13 cellular contexts compared by ENCODE assay signal in the genomic region with DNA sequence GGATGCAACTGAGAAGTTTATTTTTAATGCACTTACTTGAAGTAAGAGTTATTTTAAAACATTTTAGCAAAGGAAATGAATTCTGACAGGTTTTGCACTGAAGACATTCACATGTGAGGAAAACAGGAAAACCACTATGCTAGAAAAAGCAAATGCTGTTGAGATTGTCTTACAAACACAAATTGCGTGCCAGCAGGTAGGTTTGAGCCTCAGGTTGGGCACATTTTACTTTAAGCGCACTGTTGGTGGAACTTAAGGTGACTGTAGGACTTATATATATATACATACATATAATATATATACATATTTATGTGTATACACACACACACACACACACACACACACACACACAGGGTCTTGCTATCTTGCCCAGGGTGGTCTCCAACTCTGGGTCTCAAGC. TPM values are rescaled to one million over a fixed set of nuclear protein-coding genes. Genes with fewer than 3 reads are reported as not detected.
A peak's percentile ranks its signal among the peaks of the same experiment; 100 is the strongest.
DNase-seq lines count a peak whose midpoint lies in the region; ATAC-seq lines count a peak whose summit lies in the region.
"Not testable (repeated sequence)": the region's sequence is repeated elsewhere in the genome, so short reads cannot be mapped to it uniquely, and the experiment has no call there.
"Had no signal": no experiment of that assay in that cellular context is flagged by ENCODE, and none has a peak within 500 bp of the region (broad histone marks: within the 10 kb centered on the region; RNA-seq: fewer than 3 reads in every experiment).

No MANE protein-coding gene starts in this region.

- H3K4me3 ChIP-seq in CD4-positive, CD25-positive, alpha-beta regulatory T cell (ENCODE audit: low read depth, low read length) = peak overlapping the region; percentile 37
- not testable (repeated sequence) for H3K4me3 ChIP-seq in naive thymus-derived CD4-positive, alpha-beta T cell (ENCODE audit: low read length)

- not testable (repeated sequence) for H3K9me3 ChIP-seq in CD4-positive, CD25-positive, alpha-beta regulatory T cell (ENCODE audit: control insufficient read depth in 2 of 2, low read length in 2 of 2); naive thymus-derived CD4-positive, alpha-beta T cell (ENCODE audit: control insufficient read depth in 2 of 3, low read length in 3 of 3)

- peaks cover 10% of the 10 kb centered on the region for H3K27me3 Mint-ChIP-seq in CD4-positive, CD25-positive, alpha-beta regulatory T cell
- not testable (repeated sequence) for H3K27me3 Mint-ChIP-seq in activated CD4-positive, alpha-beta T cell treated with anti-CD3 and anti-CD28 coated beads, Interleukin-2, amount 10 ng/mL, durations not matched to agents 24 days and 14 days; activated CD4-positive, alpha-beta memory T cell treated with anti-CD3 and anti-CD28 coated beads for 36 hours; activated CD8-positive, alpha-beta memory T cell treated with anti-CD3 and anti-CD28 coated beads, Interleukin-2, amount 10 ng/mL, durations not matched to agents 7 days and 5 days; activated naive CD4-positive, alpha-beta T cell treated with anti-CD3 and anti-CD28 coated beads, Interleukin-2, amount 10 ng/mL, durations not matched to agents 7 days and 5 days; naive thymus-derived CD4-positive, alpha-beta T cell

- intact Hi-C loops in activated CD4-positive, alpha-beta T cell treated with anti-CD3 and anti-CD28 coated beads, Interleukin-2, amount 10 ng/mL, durations not matched to agents 24 days and 14 days (cut with micrococcal nuclease) = loop anchor here (10.0 kb wide), 1 partner anchor 152 kb away; no protein-coding TSS in a partner anchor
- intact Hi-C loops in activated CD4-positive, alpha-beta memory T cell treated with anti-CD3 and anti-CD28 coated beads for 36 hours (cut with micrococcal nuclease) = loop anchor here (10.0 kb wide), 1 partner anchor 152 kb away; no protein-coding TSS in a partner anchor
- intact Hi-C loops in naive thymus-derived CD4-positive, alpha-beta T cell (cut with micrococcal nuclease) = loop anchor here (10.0 kb wide), 1 partner anchor 152 kb away; no protein-coding TSS in a partner anchor

- not testable (repeated sequence) for H3K36me3 ChIP-seq in CD4-positive, CD25-positive, alpha-beta regulatory T cell (ENCODE audit: control insufficient read depth, insufficient read depth, low read length); naive thymus-derived CD4-positive, alpha-beta T cell (ENCODE audit: control insufficient read depth in 2 of 3, insufficient read depth in 3 of 3, low read length in 3 of 3)

- H3K36me3 Mint-ChIP-seq in CD4-positive, CD25-positive, alpha-beta regulatory T cell; activated CD4-positive, alpha-beta T cell treated with anti-CD3 and anti-CD28 coated beads, Interleukin-2, amount 10 ng/mL, durations not matched to agents 24 days and 14 days (ENCODE audit: low read depth); activated CD4-positive, alpha-beta memory T cell treated with anti-CD3 and anti-CD28 coated beads for 36 hours; activated CD8-positive, alpha-beta memory T cell treated with anti-CD3 and anti-CD28 coated beads, Interleukin-2, amount 10 ng/mL, durations not matched to agents 7 days and 5 days; activated naive CD4-positive, alpha-beta T cell treated with anti-CD3 and anti-CD28 coated beads, Interleukin-2, amount 10 ng/mL, durations not matched to agents 7 days and 5 days; naive thymus-derived CD4-positive, alpha-beta T cell: not testable (repeated sequence)

- not testable (repeated sequence) for H3K27me3 ChIP-seq in CD4-positive, CD25-positive, alpha-beta regulatory T cell (ENCODE audit: control insufficient read depth, insufficient read depth, low read length); naive thymus-derived CD4-positive, alpha-beta T cell (ENCODE audit: control insufficient read depth in 2 of 2, insufficient read depth in 2 of 2, low read length in 2 of 2)

- not testable (repeated sequence) for H3K4me1 Mint-ChIP-seq in CD4-positive, CD25-positive, alpha-beta regulatory T cell; activated CD4-positive, alpha-beta memory T cell treated with anti-CD3 and anti-CD28 coated beads for 36 hours (ENCODE audit: low read depth); activated CD8-positive, alpha-beta memory T cell treated with anti-CD3 and anti-CD28 coated beads, Interleukin-2, amount 10 ng/mL, durations not matched to agents 7 days and 5 days; activated naive CD4-positive, alpha-beta T cell treated with anti-CD3 and anti-CD28 coated beads, Interleukin-2, amount 10 ng/mL, durations not matched to agents 7 days and 5 days
- H3K4me1 Mint-ChIP-seq in activated CD4-positive, alpha-beta T cell treated with anti-CD3 and anti-CD28 coated beads, Interleukin-2, amount 10 ng/mL, durations not matched to agents 24 days and 14 days = peaks cover 16% of the 10 kb centered on the region
- peaks cover 0 to 16% (median 0%) of the 10 kb centered on the region in 7 donors for H3K4me1 Mint-ChIP-seq in naive thymus-derived CD4-positive, alpha-beta T cell

- CTCF ChIA-PET in activated CD4-positive, alpha-beta memory T cell treated with anti-CD3 and anti-CD28 coated beads for 36 hours (lab: Charles Lee); activated CD8-positive, alpha-beta memory T cell treated with anti-CD3 and anti-CD28 coated beads, Interleukin-2, amount 10 ng/mL, durations not matched to agents 7 days and 5 days (lab: Charles Lee); activated naive CD4-positive, alpha-beta T cell treated with anti-CD3 and anti-CD28 coated beads, Interleukin-2, amount 10 ng/mL, durations not matched to agents 7 days and 5 days (lab: Charles Lee); naive thymus-derived CD4-positive, alpha-beta T cell (lab: Charles Lee): not testable (repeated sequence)

- peak in 2 of 3 donors; percentile 13 to 23 for DNase-seq in CD4-positive, CD25-positive, alpha-beta regulatory T cell
- peak; percentile 62 for DNase-seq in activated CD4-positive, alpha-beta T cell treated with anti-CD3 and anti-CD28 coated beads, Interleukin-2, amount 10 ng/mL, durations not matched to agents 24 days and 14 days
- DNase-seq in activated CD4-positive, alpha-beta memory T cell treated with anti-CD3 and anti-CD28 coated beads for 36 hours = peak; percentile 12
- peak; percentile 37 for DNase-seq in activated CD8-positive, alpha-beta memory T cell treated with anti-CD3 and anti-CD28 coated beads, Interleukin-2, amount 10 ng/mL, durations not matched to agents 7 days and 5 days
- peak; percentile 22 for DNase-seq in activated T-cell treated with anti-CD3 and anti-CD28 coated beads, Interleukin-2, amount 50 U/mL, for 1 hour
- DNase-seq in activated gamma-delta T cell treated with Interleukin-2 at 50 U/mL for 16 hours = peak; percentile 10
- DNase-seq in activated naive CD4-positive, alpha-beta T cell treated with anti-CD3 and anti-CD28 coated beads, Interleukin-2, amount 10 ng/mL, durations not matched to agents 7 days and 5 days = peak; percentile 24
- peak in 5 of 9 donors; percentile 7 to 50 (median 43) for DNase-seq in naive thymus-derived CD4-positive, alpha-beta T cell

- not testable (repeated sequence) for H3K4me3 Mint-ChIP-seq in CD4-positive, CD25-positive, alpha-beta regulatory T cell; activated CD4-positive, alpha-beta T cell treated with anti-CD3 and anti-CD28 coated beads, Interleukin-2, amount 10 ng/mL, durations not matched to agents 24 days and 14 days; activated CD4-positive, alpha-beta memory T cell treated with anti-CD3 and anti-CD28 coated beads for 36 hours; activated CD8-positive, alpha-beta memory T cell treated with anti-CD3 and anti-CD28 coated beads, Interleukin-2, amount 10 ng/mL, durations not matched to agents 7 days and 5 days; activated naive CD4-positive, alpha-beta T cell treated with anti-CD3 and anti-CD28 coated beads, Interleukin-2, amount 10 ng/mL, durations not matched to agents 7 days and 5 days; naive thymus-derived CD4-positive, alpha-beta T cell

- H3K9me3 Mint-ChIP-seq in CD4-positive, CD25-positive, alpha-beta regulatory T cell; activated CD4-positive, alpha-beta T cell treated with anti-CD3 and anti-CD28 coated beads, Interleukin-2, amount 10 ng/mL, durations not matched to agents 24 days and 14 days; activated CD4-positive, alpha-beta memory T cell treated with anti-CD3 and anti-CD28 coated beads for 36 hours; activated CD8-positive, alpha-beta memory T cell treated with anti-CD3 and anti-CD28 coated beads, Interleukin-2, amount 10 ng/mL, durations not matched to agents 7 days and 5 days (ENCODE audit: low read depth); activated naive CD4-positive, alpha-beta T cell treated with anti-CD3 and anti-CD28 coated beads, Interleukin-2, amount 10 ng/mL, durations not matched to agents 7 days and 5 days: not testable (repeated sequence)
- H3K9me3 Mint-ChIP-seq in naive thymus-derived CD4-positive, alpha-beta T cell = peaks cover 0 to 11% (median 0%) of the 10 kb centered on the region in 11 donors

- POLR2A ChIA-PET in activated CD4-positive, alpha-beta memory T cell treated with anti-CD3 and anti-CD28 coated beads for 36 hours (lab: Charles Lee); naive thymus-derived CD4-positive, alpha-beta T cell (lab: Charles Lee): not testable (repeated sequence)

- not testable (repeated sequence) for H3K4me1 ChIP-seq in CD4-positive, CD25-positive, alpha-beta regulatory T cell (ENCODE audit: control insufficient read depth, insufficient read depth, low read length, poor library complexity, severe bottlenecking); naive thymus-derived CD4-positive, alpha-beta T cell (ENCODE audit: control insufficient read depth in 2 of 2, insufficient read depth in 2 of 2, low read length in 2 of 2)

- not testable (repeated sequence) for ATAC-seq in CD4-positive, CD25-positive, alpha-beta regulatory T cell (ENCODE audit: low read depth in 2 of 2); activated CD8-positive, alpha-beta memory T cell treated with anti-CD3 and anti-CD28 coated beads, Interleukin-2, amount 10 ng/mL, durations not matched to agents 7 days and 5 days; naive thymus-derived CD4-positive, alpha-beta T cell

- H3K27ac ChIP-seq in CD4-positive, CD25-positive, alpha-beta regulatory T cell (ENCODE audit: insufficient read depth, low read length, poor library complexity, severe bottlenecking); naive thymus-derived CD4-positive, alpha-beta T cell (ENCODE audit: low read depth, low read length): not testable (repeated sequence)

- H3K27ac Mint-ChIP-seq in CD4-positive, CD25-positive, alpha-beta regulatory T cell; activated CD4-positive, alpha-beta T cell treated with anti-CD3 and anti-CD28 coated beads, Interleukin-2, amount 10 ng/mL, durations not matched to agents 24 days and 14 days; activated CD4-positive, alpha-beta memory T cell treated with anti-CD3 and anti-CD28 coated beads for 36 hours; activated CD8-positive, alpha-beta memory T cell treated with anti-CD3 and anti-CD28 coated beads, Interleukin-2, amount 10 ng/mL, durations not matched to agents 7 days and 5 days; activated naive CD4-positive, alpha-beta T cell treated with anti-CD3 and anti-CD28 coated beads, Interleukin-2, amount 10 ng/mL, durations not matched to agents 7 days and 5 days; naive thymus-derived CD4-positive, alpha-beta T cell: not testable (repeated sequence)

RNA-seq across cellular contexts. Expression of a gene that starts 43.5 kb away (rescaled TPM):
- 0.20 TPM for total RNA-seq in CD4-positive, CD25-positive, alpha-beta regulatory T cell
- polyA plus RNA-seq in CD4-positive, CD25-positive, alpha-beta regulatory T cell = not detected
- 0.09 and 0.17 TPM in 2 replicates for total RNA-seq in activated CD4-positive, alpha-beta T cell treated with anti-CD3 and anti-CD28 coated beads, Interleukin-2, amount 10 ng/mL, durations not matched to agents 24 days and 14 days
- under 1 TPM; 0.12 to 0.14 TPM for total RNA-seq in activated CD4-positive, alpha-beta memory T cell treated with anti-CD3 and anti-CD28 coated beads for 36 hours
- 1 to 10 TPM in 1 of 2 experiments, under 1 TPM in 1; 0.26 to 1.3 TPM for total RNA-seq in activated CD8-positive, alpha-beta memory T cell treated with anti-CD3 and anti-CD28 coated beads, Interleukin-2, amount 10 ng/mL, durations not matched to agents 7 days and 5 days
- 1 to 10 TPM in 2 of 5 experiments, under 1 TPM in 3; 0.27 to 5.8 (median 0.94) TPM for total RNA-seq in naive thymus-derived CD4-positive, alpha-beta T cell
- polyA plus RNA-seq in naive thymus-derived CD4-positive, alpha-beta T cell = under 1 TPM; 0.05 to 0.09 TPM
- total RNA-seq: A172, Caco-2, Calu3 had no signal
- polyA plus RNA-seq: A549, BJ had no signal

Comparison
In these comparisons a context has a peak if more than half of its experiments do, and no peak if none do; other contexts are left out.
1. DNase-seq: peak in every context shown above with its lines; median percentile 62 in activated CD4-positive, alpha-beta T cell treated with anti-CD3 and anti-CD28 coated beads, Interleukin-2, amount 10 ng/mL, durations not matched to agents 24 days and 14 days; 43 in naive thymus-derived CD4-positive, alpha-beta T cell; 37 in activated CD8-positive, alpha-beta memory T cell treated with anti-CD3 and anti-CD28 coated beads, Interleukin-2, amount 10 ng/mL, durations not matched to agents 7 days and 5 days; 24 in activated naive CD4-positive, alpha-beta T cell treated with anti-CD3 and anti-CD28 coated beads, Interleukin-2, amount 10 ng/mL, durations not matched to agents 7 days and 5 days; 22 in activated T-cell treated with anti-CD3 and anti-CD28 coated beads, Interleukin-2, amount 50 U/mL, for 1 hour; 18 in CD4-positive, CD25-positive, alpha-beta regulatory T cell; 12 in activated CD4-positive, alpha-beta memory T cell treated with anti-CD3 and anti-CD28 coated beads for 36 hours; 10 in activated gamma-delta T cell treated with Interleukin-2 at 50 U/mL for 16 hours.